ENCODE assay signal across 16 cellular contexts in the genomic region with DNA sequence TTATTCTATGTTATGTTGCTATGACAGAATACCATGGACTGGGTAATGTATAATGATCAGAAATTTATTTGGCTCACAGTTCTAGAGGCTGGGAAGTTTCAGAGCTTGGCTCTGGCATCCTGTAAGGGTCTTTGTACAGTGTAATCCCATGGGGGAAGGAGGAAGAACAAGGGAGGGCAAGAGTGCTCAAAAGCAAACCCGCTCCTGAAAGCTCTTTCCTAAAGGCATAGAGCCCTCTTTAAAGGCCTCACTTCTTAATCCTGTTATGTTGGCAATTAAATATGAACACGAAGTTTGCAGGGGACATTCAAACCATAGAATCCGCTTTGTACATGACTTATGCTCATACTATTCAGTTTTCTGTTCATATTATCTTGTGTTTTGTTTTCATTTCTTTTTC.
DNase-seq lines count a peak whose midpoint lies in the region; ATAC-seq and TF ChIP-seq lines count a peak whose summit lies in the region.
"Had no signal": no experiment of that assay in that cellular context is flagged by ENCODE, and none has a peak within 500 bp of the region (broad histone marks: within the 10 kb centered on the region; RNA-seq: fewer than 3 reads in every experiment).

No MANE protein-coding gene starts in this region.

- DNase-seq in GM23338 (ENCODE audit: low spot score) (no peak), NCI-H82 treated with DMSO at 0.1 percent for 48 hours (lab: John Stamatoyannopoulos, UW; ENCODE audit: unreplicated experiment) (peak; percentile 8), neural progenitor cell (ENCODE audit: low spot score) (peak; percentile 31), DMS79 (lab: John Stamatoyannopoulos, UW) (no peak)
- DNase-seq in activated T-cell treated with anti-CD3 and anti-CD28 coated beads, Interleukin-2, amount 50 U/mL, for 4 hours, result no peak
- DNase-seq in stimulated activated effector memory CD8-positive, alpha-beta T cell treated with anti-CD3 and anti-CD28 coated beads, Interleukin-12 subunit alpha, Interleukin-12 subunit beta, amount 100 ng/mL, for 72 hours (ENCODE audit: low spot score in 2 of 2), result no peak
- DNase-seq: ACHN; BE2C; C1 segment of cervical spinal cord; CD4-positive, CD25-positive, alpha-beta regulatory T cell; CD8-positive, alpha-beta memory T cell; COR-L47; DMS 273 treated with DMSO at 0.1 percent for 48 hours; DMS53; H9 had no signal

- H3K9me3 Mint-ChIP-seq in GM23338, result no peaks in the 10 kb centered on the region
- no peaks in the 10 kb centered on the region for H3K9me3 Mint-ChIP-seq in neural progenitor cell
- H3K9me3 Mint-ChIP-seq in activated T-cell treated with anti-CD3 and anti-CD28 coated beads, Interleukin-2, amount 50 U/mL, for 4 hours, result no peaks in the 10 kb centered on the region
- no peaks in the 10 kb centered on the region for H3K9me3 Mint-ChIP-seq in stimulated activated effector memory CD8-positive, alpha-beta T cell treated with anti-CD3 and anti-CD28 coated beads, Interleukin-12 subunit alpha, Interleukin-12 subunit beta, amount 100 ng/mL, for 72 hours
- H3K9me3 Mint-ChIP-seq: H9 had no signal

- peak overlapping the region; percentile 15; the same call in 1 of the 2 replicates for H2AFZ ChIP-seq in GM23338
- peak overlapping the region; percentile 31 for H2AFZ ChIP-seq in neural progenitor cell (replicated peaks)

- H3K4me3 ChIP-seq in GM23338 (no peak overlapping the region), neural progenitor cell (no peak overlapping the region), stomach smooth muscle (ENCODE audit: low read length in 2 of 2) (no peak overlapping the region)

- H3K9ac ChIP-seq in neural progenitor cell (no peak overlapping the region), stomach smooth muscle (ENCODE audit: low read length in 2 of 2) (no peak overlapping the region)

- no peak overlapping the region for H3K4me2 ChIP-seq in GM23338
- H3K4me2 ChIP-seq in neural progenitor cell, result peak overlapping the region; percentile 40

- no peaks in the 10 kb centered on the region for H3K79me2 ChIP-seq in GM23338 (replicated peaks; ENCODE audit: insufficient read depth)
- H3K79me2 ChIP-seq in neural progenitor cell (ENCODE audit: low read depth), result no peaks in the 10 kb centered on the region

- no peak overlapping the region for H3K27ac Mint-ChIP-seq in GM23338
- peak overlapping the region; percentile 89 for H3K27ac Mint-ChIP-seq in neural progenitor cell
- no peak overlapping the region for H3K27ac Mint-ChIP-seq in stimulated activated effector memory CD8-positive, alpha-beta T cell treated with anti-CD3 and anti-CD28 coated beads, Interleukin-12 subunit alpha, Interleukin-12 subunit beta, amount 100 ng/mL, for 72 hours
- H3K27ac Mint-ChIP-seq: CD4-positive, CD25-positive, alpha-beta regulatory T cell; CD8-positive, alpha-beta memory T cell; H9 had no signal

- H3F3A ChIP-seq in GM23338 (replicated peaks; ENCODE audit: low read depth) (no peaks in the 10 kb centered on the region), neural progenitor cell (ENCODE audit: low read depth) (no peaks in the 10 kb centered on the region)

- H3K27me3 Mint-ChIP-seq in GM23338 (ENCODE audit: insufficient read depth, low read depth, poor library complexity), result no peaks in the 10 kb centered on the region
- peaks cover 2% of the 10 kb centered on the region for H3K27me3 Mint-ChIP-seq in neural progenitor cell (ENCODE audit: insufficient read depth, low read depth)
- no peaks in the 10 kb centered on the region for H3K27me3 Mint-ChIP-seq in activated T-cell treated with anti-CD3 and anti-CD28 coated beads, Interleukin-2, amount 50 U/mL, for 4 hours (ENCODE audit: low read depth)
- H3K27me3 Mint-ChIP-seq: CD4-positive, CD25-positive, alpha-beta regulatory T cell; CD8-positive, alpha-beta memory T cell had no signal

- no peak for ATAC-seq in GM23338
- ATAC-seq in activated T-cell treated with anti-CD3 and anti-CD28 coated beads, Interleukin-2, amount 50 U/mL, for 4 hours, result no peak
- no peak for ATAC-seq in stimulated activated effector memory CD8-positive, alpha-beta T cell treated with anti-CD3 and anti-CD28 coated beads, Interleukin-12 subunit alpha, Interleukin-12 subunit beta, amount 100 ng/mL, for 72 hours

- H3K27me3 ChIP-seq in GM23338 (ENCODE audit: insufficient read depth), result no peaks in the 10 kb centered on the region
- H3K27me3 ChIP-seq in neural progenitor cell, result no peaks in the 10 kb centered on the region
- no peaks in the 10 kb centered on the region for H3K27me3 ChIP-seq in stomach smooth muscle (ENCODE audit: control insufficient read depth in 1 of 2, insufficient read depth in 2 of 2, low read length in 2 of 2)
- H3K27me3 ChIP-seq: BE2C had no signal

- H4K20me1 ChIP-seq in GM23338 (replicated peaks; ENCODE audit: insufficient read depth) (no peaks in the 10 kb centered on the region), neural progenitor cell (ENCODE audit: low read depth) (no peaks in the 10 kb centered on the region)

- H3K4me1 ChIP-seq in GM23338 (ENCODE audit: insufficient read depth) (no peaks in the 10 kb centered on the region), neural progenitor cell (peaks cover 7% of the 10 kb centered on the region), stomach smooth muscle (ENCODE audit: control insufficient read depth, insufficient read depth, low read length) (no peaks in the 10 kb centered on the region)
- H3K4me1 ChIP-seq: BE2C had no signal

- no peaks in the 10 kb centered on the region for H3K9me2 ChIP-seq in GM23338 (ENCODE audit: insufficient read depth)

- TF ChIP-seq CTCF in GM23338 (conservative IDR thresholded peaks at IDR 0.05; ENCODE audit: low read depth in 2 of 2) (no peak), neural progenitor cell (IDR thresholded peaks at IDR 0.05) (no peak)

- no peaks in the 10 kb centered on the region for H3K4me1 Mint-ChIP-seq in GM23338
- H3K4me1 Mint-ChIP-seq in neural progenitor cell, result peaks cover 29% of the 10 kb centered on the region
- H3K4me1 Mint-ChIP-seq in activated T-cell treated with anti-CD3 and anti-CD28 coated beads, Interleukin-2, amount 50 U/mL, for 4 hours (ENCODE audit: low read depth), result no peaks in the 10 kb centered on the region
- no peaks in the 10 kb centered on the region for H3K4me1 Mint-ChIP-seq in stimulated activated effector memory CD8-positive, alpha-beta T cell treated with anti-CD3 and anti-CD28 coated beads, Interleukin-12 subunit alpha, Interleukin-12 subunit beta, amount 100 ng/mL, for 72 hours
- H3K4me1 Mint-ChIP-seq: CD4-positive, CD25-positive, alpha-beta regulatory T cell; CD8-positive, alpha-beta memory T cell; H9 had no signal

- no peak overlapping the region for H3K27ac ChIP-seq in GM23338 (ENCODE audit: low read depth)
- peak overlapping the region; percentile 14 for H3K27ac ChIP-seq in neural progenitor cell
- peak overlapping the region; percentile 46 for H3K27ac ChIP-seq in stomach smooth muscle (ENCODE audit: low read length)

- no peaks in the 10 kb centered on the region for H3K36me3 ChIP-seq in GM23338 (ENCODE audit: insufficient read depth)
- no peaks in the 10 kb centered on the region for H3K36me3 ChIP-seq in neural progenitor cell
- no peaks in the 10 kb centered on the region for H3K36me3 ChIP-seq in stomach smooth muscle (ENCODE audit: control insufficient read depth in 2 of 2, insufficient read depth in 2 of 2, low read length in 2 of 2)
- H3K36me3 ChIP-seq: BE2C had no signal

- H3K9me3 ChIP-seq in neural progenitor cell (ENCODE audit: low read depth) (no peaks in the 10 kb centered on the region), stomach smooth muscle (ENCODE audit: control insufficient read depth in 2 of 2, low read length in 2 of 2) (no peaks in the 10 kb centered on the region)
- H3K9me3 ChIP-seq: BE2C had no signal

- H3K36me3 Mint-ChIP-seq in GM23338 (ENCODE audit: low read depth) (no peaks in the 10 kb centered on the region), neural progenitor cell (no peaks in the 10 kb centered on the region)
- no peaks in the 10 kb centered on the region for H3K36me3 Mint-ChIP-seq in activated T-cell treated with anti-CD3 and anti-CD28 coated beads, Interleukin-2, amount 50 U/mL, for 4 hours (ENCODE audit: insufficient read depth)
- H3K36me3 Mint-ChIP-seq in stimulated activated effector memory CD8-positive, alpha-beta T cell treated with anti-CD3 and anti-CD28 coated beads, Interleukin-12 subunit alpha, Interleukin-12 subunit beta, amount 100 ng/mL, for 72 hours, result no peaks in the 10 kb centered on the region
- H3K36me3 Mint-ChIP-seq: CD4-positive, CD25-positive, alpha-beta regulatory T cell; CD8-positive, alpha-beta memory T cell had no signal

- H3K4me3 Mint-ChIP-seq in GM23338, result no peak overlapping the region
- H3K4me3 Mint-ChIP-seq in neural progenitor cell, result no peak overlapping the region
- no peak overlapping the region for H3K4me3 Mint-ChIP-seq in activated T-cell treated with anti-CD3 and anti-CD28 coated beads, Interleukin-2, amount 50 U/mL, for 4 hours
- H3K4me3 Mint-ChIP-seq in stimulated activated effector memory CD8-positive, alpha-beta T cell treated with anti-CD3 and anti-CD28 coated beads, Interleukin-12 subunit alpha, Interleukin-12 subunit beta, amount 100 ng/mL, for 72 hours, result no peak overlapping the region
- H3K4me3 Mint-ChIP-seq: CD4-positive, CD25-positive, alpha-beta regulatory T cell; CD8-positive, alpha-beta memory T cell; H9 had no signal

TF ChIP-seq in GM23338, 12 proteins besides CTCF, POLR2A, EP300 and RAD21 (continues in another document):
- TF ChIP-seq POLR2AphosphoS5 (IDR thresholded peaks at IDR 0.05; ENCODE audit: low read depth) (no peak), ZNF331 (CRISPR knock-in tag; IDR thresholded peaks at IDR 0.05; ENCODE audit: low read depth) (no peak)

Comparison
In these comparisons a context has a peak if more than half of its experiments do, and no peak if none do; other contexts are left out.
1. DNase-seq: peak in NCI-H82 treated with DMSO at 0.1 percent for 48 hours (single experiment) and neural progenitor cell (single experiment); none in GM23338 (single experiment), activated T-cell treated with anti-CD3 and anti-CD28 coated beads, Interleukin-2, amount 50 U/mL, for 4 hours (single experiment), stimulated activated effector memory CD8-positive, alpha-beta T cell treated with anti-CD3 and anti-CD28 coated beads, Interleukin-12 subunit alpha, Interleukin-12 subunit beta, amount 100 ng/mL, for 72 hours (0 of 2) and DMS79 (single experiment).